Comparison of ENCODE assay signal across 10 cellular contexts in the genomic region with DNA sequence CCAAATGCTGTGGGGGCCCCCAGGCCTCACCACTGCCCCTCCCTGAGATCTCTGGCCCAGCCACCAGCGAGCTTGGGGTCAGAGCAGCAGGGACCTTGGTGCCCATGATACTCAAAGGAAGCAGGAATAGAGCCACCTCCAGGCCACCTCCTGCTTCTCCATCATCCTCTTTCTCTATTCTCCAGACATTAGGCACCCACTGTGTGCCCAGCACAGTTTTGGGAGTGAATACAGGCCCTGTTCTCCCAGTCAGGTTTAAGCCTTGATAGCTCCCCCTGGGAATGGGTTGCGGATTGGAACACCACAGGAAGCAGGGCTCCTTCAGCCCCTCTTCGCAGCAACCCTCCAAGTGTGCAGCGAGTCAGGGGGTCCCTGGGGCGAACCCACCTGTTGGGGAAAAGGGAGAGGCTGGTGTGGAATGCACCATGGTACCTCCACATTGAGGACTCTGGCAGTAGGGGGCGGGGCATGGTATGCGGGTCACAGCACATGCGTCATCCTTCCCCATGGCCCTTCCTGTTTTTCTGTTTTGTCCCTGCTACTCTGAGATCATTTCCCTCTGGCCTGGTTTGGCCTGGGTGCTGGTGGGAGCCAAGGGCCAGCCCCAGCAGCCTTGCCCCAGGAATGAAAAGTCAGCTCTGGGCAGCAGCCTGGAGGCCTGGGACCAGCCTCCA. TPM values are rescaled to one million over a fixed set of nuclear protein-coding genes. Genes with fewer than 3 reads are reported as not detected.
A peak's percentile ranks its signal among the peaks of the same experiment; 100 is the strongest.
DNase-seq lines count a peak whose midpoint lies in the region; ATAC-seq, FAIRE-seq and TF ChIP-seq lines count a peak whose summit lies in the region.
"Had no signal": no experiment of that assay in that cellular context is flagged by ENCODE, and none has a peak within 500 bp of the region (broad histone marks: within the 10 kb centered on the region; RNA-seq: fewer than 3 reads in every experiment).

No MANE protein-coding gene starts in this region.

- in situ Hi-C loops in GM12878 (cut with MboI) = no loop called here

- ATAC-seq in GM12878 (no peak), heart right ventricle (peak; percentile 36 to 82 (median 72)), HG03159 (IDR thresholded peaks at IDR 0.05; ENCODE audit: unreplicated experiment) (no peak), GM21576 (IDR thresholded peaks at IDR 0.05; ENCODE audit: unreplicated experiment) (no peak)
- ATAC-seq in stimulated activated naive B cell treated with anti-CD40 and anti-IgM and Interleukin-4, amounts not matched to agents 10 μg/mL and 1 μg/mL and 100 μg/mL, for 72 hours (replicated peaks) = no peak

- 77% methylated on average over 8 of the region's 8 CpGs for WGBS in GM12878 (ENCODE audit: insufficient coverage, insufficient replicate concordance, low lambda C conversion rate, missing lambda C conversion rate)
- 58 to 70% methylated on average over 8 of the region's 8 CpGs for WGBS in heart right ventricle, 2 donors

- no peak for FAIRE-seq in GM12878 (lab: Jason Lieb, UNC)

- H3K27me3 ChIP-seq in HL-60 (ENCODE audit: insufficient read depth, poor library complexity, severe bottlenecking) = no peaks in the 10 kb centered on the region
- H3K27me3 ChIP-seq in GM12878 (replicated peaks in 1 of 2; ENCODE audit: control insufficient read depth in 2 of 2, insufficient read depth in 2 of 2, low read length in 1 of 2) = no peaks in the 10 kb centered on the region
- no peaks in the 10 kb centered on the region for H3K27me3 ChIP-seq in heart right ventricle

- TF ChIP-seq POLR2A in GM12878 (IDR thresholded peaks at IDR 0.05; ENCODE audit: low read depth, low read length) = no peak

- peaks cover 38 to 57% of the 10 kb centered on the region in 2 experiments for H3K36me3 ChIP-seq in GM12878 (ENCODE audit: control insufficient read depth in 2 of 2, insufficient read depth in 2 of 2, low read length in 1 of 2)
- H3K36me3 ChIP-seq in heart right ventricle = peaks cover 6 to 100% (median 42%) of the 10 kb centered on the region in 9 donors

- H3K9me3 Mint-ChIP-seq in stimulated activated naive B cell treated with anti-CD40 and anti-IgM and Interleukin-4, amounts not matched to agents 10 μg/mL and 1 μg/mL and 100 μg/mL, for 72 hours = no peaks in the 10 kb centered on the region

- BruUV-seq in GM12878 (replicated peaks; lab: Mats Ljungman, UMichigan) = no TSS peak

- intact Hi-C loops in GM12878 (cut with micrococcal nuclease; ENCODE audit: unreplicated experiment) = no loop called here
- intact Hi-C loops in heart right ventricle (cut with DNase I) = loop anchor here in 1 of 10 donors (5.0 kb wide), 1 partner anchor 68 kb away; a partner anchor contains a TSS

- CTCF ChIA-PET in GM12878 (lab: Yijun Ruan, JAX) = interaction anchor here (1.6 kb wide), 1 partner anchor 29 kb away, joined by 4 read pairs; no protein-coding TSS in a partner anchor

- peaks cover 12% of the 10 kb centered on the region for H3K79me2 ChIP-seq in GM12878 (ENCODE audit: control insufficient read depth, insufficient read depth, low read length)

- H3K9ac ChIP-seq in GM12878 (ENCODE audit: control insufficient read depth, insufficient read depth, low read length) = no peak overlapping the region

- TF ChIP-seq RAD21 in GM12878 (IDR thresholded peaks at IDR 0.05; ENCODE audit: insufficient read depth, low read depth, low read length) = no peak

- peaks cover 43 to 57% of the 10 kb centered on the region in 2 donors for H3K36me3 Mint-ChIP-seq in stimulated activated naive B cell treated with anti-CD40 and anti-IgM and Interleukin-4, amounts not matched to agents 10 μg/mL and 1 μg/mL and 100 μg/mL, for 72 hours

- H3K4me3 ChIP-seq in HL-60 (replicated peaks; ENCODE audit: insufficient read depth, low read length) (no peak overlapping the region), GM12878 (no peak overlapping the region), heart right ventricle (peak overlapping the region in 1 of 10 donors; percentile 6)

- no peak for TF ChIP-seq EP300 in GM12878 (IDR thresholded peaks at IDR 0.05; ENCODE audit: borderline replicate concordance in 1 of 2, control insufficient read depth in 1 of 2, low read depth in 2 of 2, low read length in 2 of 2)

- H2AFZ ChIP-seq in GM12878 (ENCODE audit: control insufficient read depth, low read depth, low read length) = no peak overlapping the region

- H3K27ac Mint-ChIP-seq in stimulated activated naive B cell treated with anti-CD40 and anti-IgM and Interleukin-4, amounts not matched to agents 10 μg/mL and 1 μg/mL and 100 μg/mL, for 72 hours = peak overlapping the region; percentile 81

- POLR2A ChIA-PET in GM12878 (lab: Charles Lee) = no interaction called here

- RAD21 ChIA-PET in GM12878 (lab: Charles Lee; ENCODE audit: unreplicated experiment) = interaction anchor here (1.0 kb wide), 1 partner anchor 8 kb away, joined by 4 read pairs; no protein-coding TSS in a partner anchor

- H3K4me1 ChIP-seq in GM12878 (ENCODE audit: control insufficient read depth, insufficient read depth, low read length) (peaks cover 3% of the 10 kb centered on the region; the same call in 1 of the 2 replicates), heart right ventricle (peaks cover 42 to 98% (median 76%) of the 10 kb centered on the region in 9 donors)

- H3K4me1 Mint-ChIP-seq in stimulated activated naive B cell treated with anti-CD40 and anti-IgM and Interleukin-4, amounts not matched to agents 10 μg/mL and 1 μg/mL and 100 μg/mL, for 72 hours = peaks cover 23 to 50% of the 10 kb centered on the region in 2 donors

- no peak overlapping the region for H3K4me2 ChIP-seq in GM12878 (ENCODE audit: control insufficient read depth, insufficient read depth)

- H3K27me3 Mint-ChIP-seq in stimulated activated naive B cell treated with anti-CD40 and anti-IgM and Interleukin-4, amounts not matched to agents 10 μg/mL and 1 μg/mL and 100 μg/mL, for 72 hours = no peaks in the 10 kb centered on the region

- no peak overlapping the region for H3K27ac ChIP-seq in HL-60 (replicated peaks)
- no peak overlapping the region for H3K27ac ChIP-seq in GM12878 (ENCODE audit: control insufficient read depth, insufficient read depth)
- H3K27ac ChIP-seq in heart right ventricle = peak overlapping the region; percentile 73 to 100 (median 93)

- H4K20me1 ChIP-seq in GM12878 (ENCODE audit: control insufficient read depth, insufficient read depth) = peaks cover 7% of the 10 kb centered on the region

- DNase-seq in HL-60 (ENCODE audit: low read depth in 1 of 2, low spot score in 1 of 2) = peak; percentile 22 to 77
- DNase-seq in GM12878 (ENCODE audit: low read depth, low spot score) = no peak
- DNase-seq in heart right ventricle = peak; percentile 69 to 88
- no peak for DNase-seq in stimulated activated naive B cell treated with anti-CD40 and anti-IgM and Interleukin-4, amounts not matched to agents 10 μg/mL and 1 μg/mL and 100 μg/mL, for 72 hours
- no peak for DNase-seq in NCI-H187 (lab: John Stamatoyannopoulos, UW)
- no peak for DNase-seq in kidney tubule cell (ENCODE audit: low spot score)
- DNase-seq: NCI-H2081 treated with DMSO at 0.1 percent for 48 hours had no signal

- SMC1A ChIA-PET in GM12878 (lab: Charles Lee; ENCODE audit: uncharacterized antibody, unreplicated experiment) = no interaction called here

- H3K9me3 ChIP-seq in GM12878 (replicated peaks; ENCODE audit: control insufficient read depth, insufficient read depth, low read length) = peaks cover 13% of the 10 kb centered on the region; the same call in 1 of the 3 replicates
- H3K9me3 ChIP-seq in heart right ventricle = peaks cover 0 to 7% (median 0%) of the 10 kb centered on the region in 11 donors

- H3K4me3 Mint-ChIP-seq in stimulated activated naive B cell treated with anti-CD40 and anti-IgM and Interleukin-4, amounts not matched to agents 10 μg/mL and 1 μg/mL and 100 μg/mL, for 72 hours = no peak overlapping the region

- no peak for TF ChIP-seq CTCF in HL-60 (IDR thresholded peaks at IDR 0.05; ENCODE audit: insufficient read depth, low read length)
- TF ChIP-seq CTCF in GM12878 (IDR thresholded peaks at IDR 0.05 in 2 of 3, conservative IDR thresholded peaks at IDR 0.05 in 1 of 3; ENCODE audit: control insufficient read depth in 2 of 3, extremely low read depth in 1 of 3, insufficient read depth in 1 of 3, low read depth in 3 of 3, low read length in 3 of 3) = no peak
- no peak for TF ChIP-seq CTCF in heart right ventricle (IDR thresholded peaks at IDR 0.05)

RNA-seq across cellular contexts. Expression of a gene that starts 14.2 kb away (rescaled TPM):
- 2.1 and 5.2 TPM in 2 replicates for total RNA-seq in GM12878 (2013; cell fraction: nucleolus; rRNA removed)
- total RNA-seq in GM12878 (2014; rRNA removed) (0.11 and 0.16 TPM in 2 replicates), GM12878 (2014; rRNA removed; fragmentation: Illumina TruSeq; extraction: Trizol) (0.05 and 0.09 TPM in 2 replicates), GM12878 (2021) (0.59 and 0.74 TPM in 2 replicates), heart right ventricle (10 to 100 TPM; 14.9 to 28.8 (median 21.9) TPM)
- not detected for polyA plus RNA-seq in GM12878 (2011; ENCODE audit: low read depth)
- polyA plus RNA-seq in GM12878 (2011; rRNA removed) (0.33 and 0.48 TPM in 2 replicates), GM12878 (2014; fragmentation: Illumina TruSeq; extraction: Trizol) (0.06 TPM in 1 of 2 replicates, not detected in the other), GM12878 (2014; fragmentation: Nextera tagmentation; extraction: Ambion mirVana) (not detected), GM12878 (2014; rRNA removed) (0.37 and 0.47 TPM in 2 replicates), GM12878 (2016; fragmentation: Nextera tagmentation; extraction: Ambion mirVana) (under 1 TPM; 0.09 to 0.16 TPM), heart right ventricle (10 to 100 TPM; 21.2 to 46.7 TPM)
- polyA plus RNA-seq in GM12878 (2011; cell fraction: cytosol; rRNA removed) = 0.39 and 0.74 TPM in 2 replicates
- 6.9 and 9.0 TPM in 2 replicates for polyA plus RNA-seq in GM12878 (2011; cell fraction: nucleus; rRNA removed)
- 0.90 and 1.2 TPM in 2 replicates for polyA plus RNA-seq in GM12878 (2012)
- polyA minus RNA-seq in GM12878 (2011; rRNA and poly(A)+ RNA removed) = 0.29 and 0.41 TPM in 2 replicates
- polyA minus RNA-seq in GM12878 (2011; cell fraction: cytosol; rRNA and poly(A)+ RNA removed) = 4.5 and 7.3 TPM in 2 replicates
- 2.7 and 3.3 TPM in 2 replicates for polyA minus RNA-seq in GM12878 (2011; cell fraction: nucleus; rRNA and poly(A)+ RNA removed)

RNA-seq across cellular contexts. Expression of a gene that starts 18.7 kb away (rescaled TPM):
- 76.7 and 81.1 TPM in 2 replicates for total RNA-seq in GM12878 (2013; cell fraction: nucleolus; rRNA removed)
- total RNA-seq in GM12878 (2014; rRNA removed) = 222 and 225 TPM in 2 replicates
- 108 and 120 TPM in 2 replicates for total RNA-seq in GM12878 (2014; rRNA removed; fragmentation: Illumina TruSeq; extraction: Trizol)
- 271 and 276 TPM in 2 replicates for total RNA-seq in GM12878 (2021)
- polyA plus RNA-seq in GM12878 (2011; ENCODE audit: low read depth) = 114 TPM
- polyA plus RNA-seq in GM12878 (2011; rRNA removed) = 160 and 346 TPM in 2 replicates
- 449 and 513 TPM in 2 replicates for polyA plus RNA-seq in GM12878 (2011; cell fraction: cytosol; rRNA removed)
- 325 and 326 TPM in 2 replicates for polyA plus RNA-seq in GM12878 (2011; cell fraction: nucleus; rRNA removed)
- polyA plus RNA-seq in GM12878 (2012) = 201 and 206 TPM in 2 replicates
- 163 and 192 TPM in 2 replicates for polyA plus RNA-seq in GM12878 (2014; fragmentation: Illumina TruSeq; extraction: Trizol)
- 10 to 100 TPM in 1 of 2 experiments, 1 to 10 TPM in 1; 5.0 to 15.3 TPM for polyA plus RNA-seq in GM12878 (2014; fragmentation: Nextera tagmentation; extraction: Ambion mirVana)
- polyA plus RNA-seq in GM12878 (2014; rRNA removed) = 257 and 287 TPM in 2 replicates
- 100 to 1,000 TPM; 250 to 275 TPM for polyA plus RNA-seq in GM12878 (2016; fragmentation: Nextera tagmentation; extraction: Ambion mirVana)
- 423 and 505 TPM in 2 replicates for polyA minus RNA-seq in GM12878 (2011; rRNA and poly(A)+ RNA removed)
- 100.0 and 111 TPM in 2 replicates for polyA minus RNA-seq in GM12878 (2011; cell fraction: cytosol; rRNA and poly(A)+ RNA removed)
- 45.9 and 66.9 TPM in 2 replicates for polyA minus RNA-seq in GM12878 (2011; cell fraction: nucleus; rRNA and poly(A)+ RNA removed)
- 100 to 1,000 TPM; 112 to 270 (median 146) TPM for total RNA-seq in heart right ventricle
- 100 to 1,000 TPM; 107 to 171 TPM for polyA plus RNA-seq in heart right ventricle

RNA-seq across cellular contexts. Expression of a gene that starts 24.2 kb away (rescaled TPM):
- total RNA-seq in GM12878 (2013; cell fraction: nucleolus; rRNA removed) = not detected in 2 replicates
- total RNA-seq in GM12878 (2014; rRNA removed) = not detected in 2 replicates
- total RNA-seq in GM12878 (2014; rRNA removed; fragmentation: Illumina TruSeq; extraction: Trizol) = not detected in 2 replicates
- not detected in 2 replicates for total RNA-seq in GM12878 (2021)
- polyA plus RNA-seq in GM12878 (2011; ENCODE audit: low read depth) = not detected
- polyA plus RNA-seq in GM12878 (2011; rRNA removed) = not detected in 2 replicates
- not detected in 2 replicates for polyA plus RNA-seq in GM12878 (2011; cell fraction: cytosol; rRNA removed)
- polyA plus RNA-seq in GM12878 (2011; cell fraction: nucleus; rRNA removed) = not detected in 2 replicates
- polyA plus RNA-seq in GM12878 (2012) = 0.12 TPM in 1 of 2 replicates, not detected in the other
- polyA plus RNA-seq in GM12878 (2014; fragmentation: Illumina TruSeq; extraction: Trizol) = not detected in 2 replicates
- not detected for polyA plus RNA-seq in GM12878 (2014; fragmentation: Nextera tagmentation; extraction: Ambion mirVana)
- polyA plus RNA-seq in GM12878 (2014; rRNA removed) = not detected in 2 replicates
- polyA plus RNA-seq in GM12878 (2016; fragmentation: Nextera tagmentation; extraction: Ambion mirVana) = under 1 TPM in 1 of 2 experiments, not detected in 1; 0.17 TPM
- not detected in 2 replicates for polyA minus RNA-seq in GM12878 (2011; rRNA and poly(A)+ RNA removed)
- not detected in 2 replicates for polyA minus RNA-seq in GM12878 (2011; cell fraction: cytosol; rRNA and poly(A)+ RNA removed)
- not detected in 2 replicates for polyA minus RNA-seq in GM12878 (2011; cell fraction: nucleus; rRNA and poly(A)+ RNA removed)
- total RNA-seq in heart right ventricle = 10 to 100 TPM; 13.2 to 45.2 (median 33.2) TPM
- polyA plus RNA-seq in heart right ventricle = 10 to 100 TPM in 1 of 2 donors, 1 to 10 TPM in 1; 1.9 to 26.3 TPM
- total RNA-seq: activated CD8-positive, alpha-beta memory T cell treated with anti-CD3 and anti-CD28 coated beads for 36 hours had no signal

RNA-seq across cellular contexts. Expression of a gene that starts 37.5 kb away (rescaled TPM):
- total RNA-seq in GM12878 (2013; cell fraction: nucleolus; rRNA removed) = 91.8 and 111 TPM in 2 replicates
- total RNA-seq in GM12878 (2014; rRNA removed) (81.7 and 100 TPM in 2 replicates), GM12878 (2014; rRNA removed; fragmentation: Illumina TruSeq; extraction: Trizol) (47.5 and 52.0 TPM in 2 replicates), GM12878 (2021) (96.6 and 103 TPM in 2 replicates), heart right ventricle (10 to 100 TPM; 45.3 to 96.2 (median 54.1) TPM)
- 21.2 TPM for polyA plus RNA-seq in GM12878 (2011; ENCODE audit: low read depth)
- polyA plus RNA-seq in GM12878 (2011; rRNA removed) (12.4 and 19.1 TPM in 2 replicates), GM12878 (2014; fragmentation: Illumina TruSeq; extraction: Trizol) (19.1 and 44.1 TPM in 2 replicates), GM12878 (2014; fragmentation: Nextera tagmentation; extraction: Ambion mirVana) (10 to 100 TPM; 33.7 to 82.8 TPM), GM12878 (2014; rRNA removed) (77.8 and 87.5 TPM in 2 replicates), GM12878 (2016; fragmentation: Nextera tagmentation; extraction: Ambion mirVana) (100 to 1,000 TPM; 144 to 153 TPM), heart right ventricle (100 to 1,000 TPM in 1 of 2 donors, 10 to 100 TPM in 1; 88.1 to 123 TPM)
- polyA plus RNA-seq in GM12878 (2011; cell fraction: cytosol; rRNA removed) = 43.7 and 61.2 TPM in 2 replicates
- 223 and 239 TPM in 2 replicates for polyA plus RNA-seq in GM12878 (2011; cell fraction: nucleus; rRNA removed)
- polyA plus RNA-seq in GM12878 (2012) = 40.6 and 41.3 TPM in 2 replicates
- 21.5 and 46.9 TPM in 2 replicates for polyA minus RNA-seq in GM12878 (2011; rRNA and poly(A)+ RNA removed)
- polyA minus RNA-seq in GM12878 (2011; cell fraction: cytosol; rRNA and poly(A)+ RNA removed) = 12.7 and 13.8 TPM in 2 replicates
- polyA minus RNA-seq in GM12878 (2011; cell fraction: nucleus; rRNA and poly(A)+ RNA removed) = 51.4 and 96.7 TPM in 2 replicates

RNA-seq across cellular contexts. Expression of a gene that starts 44.5 kb away (rescaled TPM):
- 4.9 and 6.0 TPM in 2 replicates for total RNA-seq in GM12878 (2013; cell fraction: nucleolus; rRNA removed)
- total RNA-seq in GM12878 (2014; rRNA removed) = 3.6 and 4.0 TPM in 2 replicates
- total RNA-seq in GM12878 (2014; rRNA removed; fragmentation: Illumina TruSeq; extraction: Trizol) = 2.0 and 2.4 TPM in 2 replicates
- 2.8 and 3.9 TPM in 2 replicates for total RNA-seq in GM12878 (2021)
- 0.59 TPM for polyA plus RNA-seq in GM12878 (2011; ENCODE audit: low read depth)
- 0.94 and 1.4 TPM in 2 replicates for polyA plus RNA-seq in GM12878 (2011; rRNA removed)
- polyA plus RNA-seq in GM12878 (2011; cell fraction: cytosol; rRNA removed) = 3.3 and 4.1 TPM in 2 replicates
- polyA plus RNA-seq in GM12878 (2011; cell fraction: nucleus; rRNA removed) = 6.3 and 6.4 TPM in 2 replicates
- polyA plus RNA-seq in GM12878 (2012) = 1.0 and 1.6 TPM in 2 replicates
- 0.49 and 1.8 TPM in 2 replicates for polyA plus RNA-seq in GM12878 (2014; fragmentation: Illumina TruSeq; extraction: Trizol)
- under 1 TPM; 0.37 TPM for polyA plus RNA-seq in GM12878 (2014; fragmentation: Nextera tagmentation; extraction: Ambion mirVana)
- 3.7 and 4.0 TPM in 2 replicates for polyA plus RNA-seq in GM12878 (2014; rRNA removed)
- 1 to 10 TPM; 4.1 to 4.2 TPM for polyA plus RNA-seq in GM12878 (2016; fragmentation: Nextera tagmentation; extraction: Ambion mirVana)
- polyA minus RNA-seq in GM12878 (2011; rRNA and poly(A)+ RNA removed) = 1.0 and 4.2 TPM in 2 replicates
- 1.5 and 1.6 TPM in 2 replicates for polyA minus RNA-seq in GM12878 (2011; cell fraction: cytosol; rRNA and poly(A)+ RNA removed)
- 4.2 and 5.4 TPM in 2 replicates for polyA minus RNA-seq in GM12878 (2011; cell fraction: nucleus; rRNA and poly(A)+ RNA removed)
- total RNA-seq in heart right ventricle = 1 to 10 TPM in 8 of 10 donors, under 1 TPM in 2; 0.80 to 3.0 (median 1.9) TPM
- 1 to 10 TPM; 2.0 to 2.8 TPM for polyA plus RNA-seq in heart right ventricle

Comparison
In these comparisons a context has a peak if more than half of its experiments do, and no peak if none do; other contexts are left out.
1. DNase-seq: peak in HL-60 (2 of 2) and heart right ventricle (2 of 2); none in GM12878 (single experiment), stimulated activated naive B cell treated with anti-CD40 and anti-IgM and Interleukin-4, amounts not matched to agents 10 μg/mL and 1 μg/mL and 100 μg/mL, for 72 hours (single experiment), NCI-H187 (0 of 2) and kidney tubule cell (single experiment).
2. H3K27ac ChIP-seq: peak in heart right ventricle (10 of 10); none in HL-60 (single experiment) and GM12878 (single experiment).
3. ATAC-seq: peak in heart right ventricle (8 of 8); none in GM12878 (single experiment), stimulated activated naive B cell treated with anti-CD40 and anti-IgM and Interleukin-4, amounts not matched to agents 10 μg/mL and 1 μg/mL and 100 μg/mL, for 72 hours (0 of 2), HG03159 (single experiment) and GM21576 (single experiment).
4. RNA of a gene that starts 24.2 kb away (total RNA-seq): 13.2 to 45.2 TPM in heart right ventricle; not detected in GM12878; every median in the first group is over 10 times any median in the second.